8 cellular contexts compared by ENCODE assay signal in genomic region chr1:71080782-71081696, GRCh38. TPM values are rescaled to one million over a fixed set of nuclear protein-coding genes. Genes with fewer than 3 reads are reported as not detected.
DNase-seq lines count a peak whose midpoint lies in the region; ATAC-seq and TF ChIP-seq lines count a peak whose summit lies in the region.

A gene with protein sequence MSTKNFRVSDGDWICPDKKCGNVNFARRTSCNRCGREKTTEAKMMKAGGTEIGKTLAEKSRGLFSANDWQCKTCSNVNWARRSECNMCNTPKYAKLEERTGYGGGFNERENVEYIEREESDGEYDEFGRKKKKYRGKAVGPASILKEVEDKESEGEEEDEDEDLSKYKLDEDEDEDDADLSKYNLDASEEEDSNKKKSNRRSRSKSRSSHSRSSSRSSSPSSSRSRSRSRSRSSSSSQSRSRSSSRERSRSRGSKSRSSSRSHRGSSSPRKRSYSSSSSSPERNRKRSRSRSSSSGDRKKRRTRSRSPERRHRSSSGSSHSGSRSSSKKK (minus strand): TSS chr1:71081035. CDS start chr1:71080995, 40 bp downstream.

- H3K9me2 ChIP-seq in Karpas-422 (replicated peaks; ENCODE audit: insufficient read depth, low read length), result 0 out of 2 replicates have a peak, but pooled peaks cover 6% of the 10 kb centered on the region

- H3K4me1 ChIP-seq in DND-41 (ENCODE audit: insufficient read depth, low read length) (peaks cover 31% of the 10 kb centered on the region), Karpas-422 (ENCODE audit: low read length) (peaks cover 30% of the 10 kb centered on the region)
- peaks cover 15 to 19% of the 10 kb centered on the region in 2 donors for H3K4me1 ChIP-seq in naive thymus-derived CD4-positive, alpha-beta T cell (ENCODE audit: control insufficient read depth in 2 of 2, insufficient read depth in 2 of 2, low read length in 2 of 2)

- peaks cover 50% of the 10 kb centered on the region for H3K79me2 ChIP-seq in DND-41 (ENCODE audit: insufficient read depth, low read length)
- peaks cover 46% of the 10 kb centered on the region for H3K79me2 ChIP-seq in Karpas-422 (ENCODE audit: low read length)

- peaks cover 10% of the 10 kb centered on the region for H3K27me3 Mint-ChIP-seq in activated T-helper 1 cell treated with anti-CD3 and anti-CD28 coated beads, Interleukin-12 subunit alpha, Interleukin-12 subunit beta, Interleukin-2, Interleukin-4 antibody, amounts not matched to agents 30 ng/mL and 10 ng/mL and 1 ng/mL, durations not matched to agents 14 hours and 24 hours and 36 hours (ENCODE audit: insufficient read depth)
- peaks cover 12 to 28% (median 18%) of the 10 kb centered on the region in 5 donors for H3K27me3 Mint-ChIP-seq in naive thymus-derived CD4-positive, alpha-beta T cell

- H3K9me3 Mint-ChIP-seq in activated T-helper 1 cell treated with anti-CD3 and anti-CD28 coated beads, Interleukin-12 subunit alpha, Interleukin-12 subunit beta, Interleukin-2, Interleukin-4 antibody, amounts not matched to agents 30 ng/mL and 10 ng/mL and 1 ng/mL, durations not matched to agents 14 hours and 24 hours and 36 hours, result peaks cover 7% of the 10 kb centered on the region
- peaks cover 0 to 8% (median 0%) of the 10 kb centered on the region in 11 donors for H3K9me3 Mint-ChIP-seq in naive thymus-derived CD4-positive, alpha-beta T cell

- peaks cover 27% of the 10 kb centered on the region for H3K36me3 Mint-ChIP-seq in activated T-helper 1 cell treated with anti-CD3 and anti-CD28 coated beads, Interleukin-12 subunit alpha, Interleukin-12 subunit beta, Interleukin-2, Interleukin-4 antibody, amounts not matched to agents 30 ng/mL and 10 ng/mL and 1 ng/mL, durations not matched to agents 14 hours and 24 hours and 36 hours (ENCODE audit: low read depth)
- peaks cover 0 to 13% (median 9%) of the 10 kb centered on the region in 5 donors for H3K36me3 Mint-ChIP-seq in naive thymus-derived CD4-positive, alpha-beta T cell

- H3K27me3 ChIP-seq in DND-41 (ENCODE audit: insufficient read depth, low read length, poor library complexity) (no peaks in the 10 kb centered on the region), Karpas-422 (ENCODE audit: low read length) (no peaks in the 10 kb centered on the region)
- H3K27me3 ChIP-seq in naive thymus-derived CD4-positive, alpha-beta T cell (ENCODE audit: control insufficient read depth in 2 of 2, insufficient read depth in 2 of 2, low read length in 2 of 2), result no peaks in the 10 kb centered on the region

- peak within 1 kb of the TSS; percentile 90 for H2AFZ ChIP-seq in DND-41 (ENCODE audit: low read depth, low read length)
- peak within 1 kb of the TSS; percentile 45 for H2AFZ ChIP-seq in Karpas-422 (ENCODE audit: low read length)

- H3K27ac ChIP-seq in DND-41 (ENCODE audit: low read length), result peak within 1 kb of the TSS; percentile 98
- H3K27ac ChIP-seq in Karpas-422 (ENCODE audit: low read length), result peak within 1 kb of the TSS; percentile 79
- H3K27ac ChIP-seq in naive thymus-derived CD4-positive, alpha-beta T cell (ENCODE audit: low read depth, low read length), result peak within 1 kb of the TSS; percentile 95

- peaks cover 21% of the 10 kb centered on the region; the same call in 1 of the 2 replicates for H4K20me1 ChIP-seq in DND-41 (ENCODE audit: insufficient read depth, low read length)
- H4K20me1 ChIP-seq in Karpas-422 (ENCODE audit: insufficient read depth, low read depth, low read length), result peaks cover 16% of the 10 kb centered on the region

- peak; percentile 83 for TF ChIP-seq CTCF in DND-41 (IDR thresholded peaks at IDR 0.05; ENCODE audit: borderline replicate concordance, extremely low read depth, low read length, poor library complexity, severe bottlenecking)

- intact Hi-C loops in activated T-helper 1 cell treated with anti-CD3 and anti-CD28 coated beads, Interleukin-12 subunit alpha, Interleukin-12 subunit beta, Interleukin-2, Interleukin-4 antibody, amounts not matched to agents 30 ng/mL and 10 ng/mL and 1 ng/mL, durations not matched to agents 14 hours and 24 hours and 36 hours (cut with micrococcal nuclease), result loop anchor here (1.0 to 10.0 kb wide), 7 partner anchors 13 to 1204 kb away; partner anchors contain the start of genes ANKRD13C, CTH, LRRC40 and NEGR1
- intact Hi-C loops in naive thymus-derived CD4-positive, alpha-beta T cell (cut with micrococcal nuclease), result loop anchor here (1.0 to 2.0 kb wide), 8 partner anchors 13 to 876 kb away; partner anchors contain the start of genes ANKRD13C (in 2 of the 2), CTH (in 2 of the 2), LRRC40 (in 2 of the 2) and SRSF11 (in 2 of the 2)

- H3K4me1 Mint-ChIP-seq in activated T-helper 1 cell treated with anti-CD3 and anti-CD28 coated beads, Interleukin-12 subunit alpha, Interleukin-12 subunit beta, Interleukin-2, Interleukin-4 antibody, amounts not matched to agents 30 ng/mL and 10 ng/mL and 1 ng/mL, durations not matched to agents 14 hours and 24 hours and 36 hours (ENCODE audit: low read depth), result peaks cover 28% of the 10 kb centered on the region
- peaks cover 7 to 54% (median 39%) of the 10 kb centered on the region in 7 donors for H3K4me1 Mint-ChIP-seq in naive thymus-derived CD4-positive, alpha-beta T cell

- H3K4me2 ChIP-seq in DND-41 (ENCODE audit: insufficient read depth, low read length) (peak within 1 kb of the TSS; percentile 77), Karpas-422 (ENCODE audit: low read depth, low read length, poor library complexity, severe bottlenecking) (peak within 1 kb of the TSS; percentile 94)

- ATAC-seq in DND-41 (ENCODE audit: insufficient read depth, low read depth) (peak; percentile 95), GM21786 (IDR thresholded peaks at IDR 0.05; ENCODE audit: unreplicated experiment) (peak; percentile 99)
- peak; percentile 98 for ATAC-seq in naive thymus-derived CD4-positive, alpha-beta T cell

- H3K36me3 ChIP-seq in DND-41 (ENCODE audit: insufficient read depth, low read length), result peaks cover 31% of the 10 kb centered on the region
- H3K36me3 ChIP-seq in Karpas-422 (ENCODE audit: insufficient read depth, low read length), result peaks cover 33% of the 10 kb centered on the region; the same call in 1 of the 2 replicates
- peaks cover 0 to 24% (median 15%) of the 10 kb centered on the region in 3 experiments for H3K36me3 ChIP-seq in naive thymus-derived CD4-positive, alpha-beta T cell (ENCODE audit: control insufficient read depth in 2 of 3, insufficient read depth in 3 of 3, low read length in 3 of 3)

- POLR2A ChIA-PET in naive thymus-derived CD4-positive, alpha-beta T cell (lab: Charles Lee), result interaction anchor here (1.1 to 2.1 kb wide), 10 partner anchors 8 to 876 kb away, joined by 3 to 23 read pairs (median 6); partner anchors contain the start of genes ANKRD13C, CTH, LRRC40 and SRSF11

- peak; percentile 93 for DNase-seq in DND-41
- DNase-seq in Karpas-422, result peak; percentile 98
- DNase-seq in RKO (ENCODE audit: low spot score), result peak; percentile 97
- DNase-seq in activated T-helper 1 cell treated with anti-CD3 and anti-CD28 coated beads, Interleukin-12 subunit alpha, Interleukin-12 subunit beta, Interleukin-2, Interleukin-4 antibody, amounts not matched to agents 30 ng/mL and 10 ng/mL and 1 ng/mL, durations not matched to agents 14 hours and 24 hours and 36 hours (ENCODE audit: low spot score), result peak; percentile 86
- DNase-seq in fibroblast of gingiva (ENCODE audit: low read depth), result peak; percentile 94
- peak; percentile 74 to 96 (median 94) for DNase-seq in naive thymus-derived CD4-positive, alpha-beta T cell
- peak; percentile 82 to 98 (median 92) for DNase-seq in stimulated activated naive CD4-positive, alpha-beta T cell (lab: John Stamatoyannopoulos, UW)

- H3K9ac ChIP-seq in DND-41 (ENCODE audit: low read depth, low read length), result peak within 1 kb of the TSS; percentile 83
- peak within 1 kb of the TSS; percentile 95 for H3K9ac ChIP-seq in Karpas-422 (ENCODE audit: low read length)

- peak within 1 kb of the TSS; percentile 100 for H3K4me3 Mint-ChIP-seq in activated T-helper 1 cell treated with anti-CD3 and anti-CD28 coated beads, Interleukin-12 subunit alpha, Interleukin-12 subunit beta, Interleukin-2, Interleukin-4 antibody, amounts not matched to agents 30 ng/mL and 10 ng/mL and 1 ng/mL, durations not matched to agents 14 hours and 24 hours and 36 hours
- H3K4me3 Mint-ChIP-seq in naive thymus-derived CD4-positive, alpha-beta T cell, result peak within 1 kb of the TSS; percentile 93 to 100 (median 99)

- H3K9me3 ChIP-seq in DND-41 (ENCODE audit: insufficient read depth, low read length, severe bottlenecking) (no peaks in the 10 kb centered on the region), Karpas-422 (ENCODE audit: low read length) (no peaks in the 10 kb centered on the region)
- no peaks in the 10 kb centered on the region for H3K9me3 ChIP-seq in naive thymus-derived CD4-positive, alpha-beta T cell (ENCODE audit: control insufficient read depth in 2 of 3, low read length in 3 of 3)

- H3K4me3 ChIP-seq in DND-41 (ENCODE audit: low read depth in 1 of 2, low read length in 2 of 2), result peak within 1 kb of the TSS; percentile 88 to 89
- peak within 1 kb of the TSS; percentile 95 for H3K4me3 ChIP-seq in Karpas-422 (ENCODE audit: low read length)
- H3K4me3 ChIP-seq in naive thymus-derived CD4-positive, alpha-beta T cell (ENCODE audit: low read length), result peak within 1 kb of the TSS; percentile 87

- H3K27ac Mint-ChIP-seq in activated T-helper 1 cell treated with anti-CD3 and anti-CD28 coated beads, Interleukin-12 subunit alpha, Interleukin-12 subunit beta, Interleukin-2, Interleukin-4 antibody, amounts not matched to agents 30 ng/mL and 10 ng/mL and 1 ng/mL, durations not matched to agents 14 hours and 24 hours and 36 hours, result peak within 1 kb of the TSS; percentile 98
- peak within 1 kb of the TSS; percentile 98 to 100 (median 99) for H3K27ac Mint-ChIP-seq in naive thymus-derived CD4-positive, alpha-beta T cell

- CTCF ChIA-PET in naive thymus-derived CD4-positive, alpha-beta T cell (lab: Charles Lee), result interaction anchor here (0.6 to 1.3 kb wide), 6 partner anchors 10 to 876 kb away, joined by 3 to 5 read pairs (median 3); partner anchors contain the start of gene LRRC40

RNA-seq across cellular contexts. Expression of the gene that starts here (rescaled TPM):
- total RNA-seq in Karpas-422 (2014; rRNA removed; shearing (Covaris generic); ENCODE audit: low replicate concordance), result 47.0 and 128 TPM in 2 replicates
- total RNA-seq in activated T-helper 1 cell treated with anti-CD3 and anti-CD28 coated beads, Interleukin-12 subunit alpha, Interleukin-12 subunit beta, Interleukin-2, Interleukin-4 antibody, amounts not matched to agents 30 ng/mL and 10 ng/mL and 1 ng/mL, durations not matched to agents 14 hours and 24 hours and 36 hours, result 149 and 152 TPM in 2 replicates
- total RNA-seq in naive thymus-derived CD4-positive, alpha-beta T cell, result 100 to 1,000 TPM in 3 of 5 experiments, 10 to 100 TPM in 2; 84.9 to 167 (median 121) TPM
- 10 to 100 TPM; 31.1 to 64.3 TPM for polyA plus RNA-seq in naive thymus-derived CD4-positive, alpha-beta T cell

Comparison
In these comparisons a context has a peak if more than half of its experiments do, and no peak if none do; other contexts are left out.
1. Peak in every context shown above with its lines: DNase-seq, ATAC-seq, H3K4me3 ChIP-seq and H3K27ac ChIP-seq.